8 cellular contexts compared by ENCODE assay signal in the genomic region with DNA sequence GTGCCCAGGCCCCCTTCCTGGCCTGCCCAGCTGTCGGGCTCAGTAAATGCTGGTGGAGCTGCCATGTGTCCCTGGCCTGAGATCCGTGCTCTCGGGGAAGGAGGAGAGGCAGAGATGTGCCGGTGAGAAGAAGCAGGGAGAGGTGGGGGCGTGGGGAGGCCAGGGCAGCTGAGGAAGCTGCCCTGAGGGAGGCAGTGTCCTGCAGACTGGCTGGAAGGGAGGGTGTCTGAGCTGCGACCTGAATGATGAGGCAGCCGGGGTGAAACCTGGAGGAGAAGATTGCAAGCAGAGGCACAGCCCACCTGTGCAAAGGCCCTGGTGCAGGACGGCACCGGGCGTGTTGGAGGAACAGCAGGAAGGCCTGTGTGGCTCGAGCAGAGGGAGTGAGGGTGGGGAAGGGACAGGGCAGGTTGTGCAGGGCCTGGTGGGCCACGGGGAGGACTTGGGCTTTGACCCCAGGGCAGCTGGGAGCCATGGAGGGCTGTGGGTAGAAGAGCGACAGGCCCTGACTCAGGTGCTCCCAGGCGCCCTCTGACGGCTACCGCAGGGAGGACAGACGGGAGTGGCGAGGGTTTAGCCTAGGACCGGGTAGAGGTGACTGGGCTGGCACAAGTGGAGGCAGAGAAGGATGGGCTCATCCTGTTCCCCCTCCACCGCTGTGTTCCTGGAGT. TPM values are rescaled to one million over a fixed set of nuclear protein-coding genes. Genes with fewer than 3 reads are reported as not detected.
A peak's percentile ranks its signal among the peaks of the same experiment; 100 is the strongest.
DNase-seq lines count a peak whose midpoint lies in the region; ATAC-seq, FAIRE-seq and TF ChIP-seq lines count a peak whose summit lies in the region.

No MANE protein-coding gene starts in this region.

- H2BK120ac ChIP-seq in IMR-90 (ENCODE audit: low read depth, low read length) = no peak overlapping the region

- in situ Hi-C loops in IMR-90 (cut with MboI; ENCODE audit: low sequenced_read_pairs) = no loop called here
- in situ Hi-C loops in HepG2 (cut with HindIII; ENCODE audit: extremely low pct_ligation_motif_present, low pct_unique_long_range_greater_than_20kb) = no loop called here

- H3K36me3 ChIP-seq in DOHH2 (ENCODE audit: control insufficient read depth, low read length) (peaks cover 18% of the 10 kb centered on the region), IMR-90 (ENCODE audit: control insufficient read depth, insufficient read depth, low read length) (peaks cover 16% of the 10 kb centered on the region), HepG2 (replicated peaks in 1 of 2; ENCODE audit: control insufficient read depth in 1 of 2, insufficient read depth in 2 of 2, low read length in 2 of 2) (peaks cover 5 to 8% of the 10 kb centered on the region in 2 experiments; a peak in 4 of 5 replicates)

- no peak overlapping the region; the same call in 1 of the 2 replicates for H3K27ac Mint-ChIP-seq in WTC11

- H3K4me3 Mint-ChIP-seq in WTC11 = no peak overlapping the region

- no peak overlapping the region for H2BK20ac ChIP-seq in IMR-90 (ENCODE audit: low read depth, low read length)

- CTCF ChIA-PET in IMR-90 (lab: Yijun Ruan, JAX) = no interaction called here
- CTCF ChIA-PET in WTC11 (lab: Charles Lee) = interaction anchor here (0.6 to 2.7 kb wide), 16 partner anchors 9 to 275 kb away, joined by 3 to 18 read pairs (median 4); a partner anchor contains a TSS
- CTCF ChIA-PET in HepG2 (lab: Yijun Ruan, JAX; ENCODE audit: low intra/inter-chr PET ratio, low total read pairs) = interaction anchor here (1.1 kb wide), 1 partner anchor 249 kb away, joined by 3 read pairs; no protein-coding TSS in a partner anchor

- FAIRE-seq in HepG2 (lab: Jason Lieb, UNC) = no peak

- no peak overlapping the region for H3K4ac ChIP-seq in IMR-90 (ENCODE audit: low read depth, low read length)

- H3K9me1 ChIP-seq in IMR-90 (ENCODE audit: insufficient read depth, low read length) = no peaks in the 10 kb centered on the region

- H4K91ac ChIP-seq in IMR-90 (ENCODE audit: insufficient read depth, low read depth, low read length) = no peak overlapping the region

- no peak overlapping the region for H2AK5ac ChIP-seq in IMR-90 (ENCODE audit: low read depth, low read length)

- no peak overlapping the region for H4K8ac ChIP-seq in IMR-90 (ENCODE audit: low read depth in 2 of 2, low read length in 2 of 2)

- no peaks in the 10 kb centered on the region for H3K9me3 Mint-ChIP-seq in WTC11

- no peaks in the 10 kb centered on the region for H3K9me2 ChIP-seq in DOHH2 (replicated peaks; ENCODE audit: control insufficient read depth, low read length)

- no TSS peak for BruUV-seq in IMR-90 (replicated peaks; lab: Mats Ljungman, UMichigan)
- no TSS peak for BruUV-seq in HepG2 (replicated peaks; lab: Mats Ljungman, UMichigan)

- no peaks in the 10 kb centered on the region for H3K27me3 ChIP-seq in DOHH2 (ENCODE audit: control insufficient read depth, low read length)
- no peaks in the 10 kb centered on the region for H3K27me3 ChIP-seq in IMR-90 (ENCODE audit: control insufficient read depth, insufficient read depth, low read length)
- H3K27me3 ChIP-seq in HepG2 (ENCODE audit: control insufficient read depth in 1 of 2, insufficient read depth in 2 of 2, low read length in 2 of 2) = no peaks in the 10 kb centered on the region

- peaks cover 3% of the 10 kb centered on the region; the same call in 1 of the 2 replicates for H3K4me1 Mint-ChIP-seq in WTC11

- H4K20me1 ChIP-seq in DOHH2 (ENCODE audit: control insufficient read depth, insufficient read depth, low read depth, low read length) (0 out of 2 replicates have a peak, but pooled peaks cover 3% of the 10 kb centered on the region), IMR-90 (ENCODE audit: insufficient read depth, low read length) (peaks cover 13% of the 10 kb centered on the region), HepG2 (ENCODE audit: insufficient read depth, low read length) (no peaks in the 10 kb centered on the region; the same call in 1 of the 2 replicates)

- no peak overlapping the region for H3K18ac ChIP-seq in IMR-90 (ENCODE audit: low read depth, low read length)

- no peak overlapping the region for H3K9ac ChIP-seq in IMR-90 (ENCODE audit: low read depth, low read length)
- no peak overlapping the region for H3K9ac ChIP-seq in HepG2 (ENCODE audit: insufficient read depth, low read depth, low read length)

- H3K79me2 ChIP-seq in DOHH2 (ENCODE audit: control insufficient read depth, low read length) (no peaks in the 10 kb centered on the region), HepG2 (ENCODE audit: insufficient read depth, low read length) (no peaks in the 10 kb centered on the region)

- H3K9me3 ChIP-seq in DOHH2 (ENCODE audit: control insufficient read depth, insufficient read depth, low read length) (no peaks in the 10 kb centered on the region), IMR-90 (ENCODE audit: control insufficient read depth, insufficient read depth, low read length) (no peaks in the 10 kb centered on the region), HepG2 (ENCODE audit: low read length) (no peaks in the 10 kb centered on the region)

- peaks cover 23% of the 10 kb centered on the region for H3K4me1 ChIP-seq in DOHH2 (ENCODE audit: control insufficient read depth, low read length)
- H3K4me1 ChIP-seq in IMR-90 (ENCODE audit: control insufficient read depth, insufficient read depth, low read length) = no peaks in the 10 kb centered on the region
- peaks cover 12% of the 10 kb centered on the region for H3K4me1 ChIP-seq in HepG2 (ENCODE audit: insufficient read depth, low read length)

- H3K79me1 ChIP-seq in IMR-90 (ENCODE audit: low read depth in 1 of 2, low read length in 2 of 2) = no peaks in the 10 kb centered on the region

- H3F3A ChIP-seq in DOHH2 (ENCODE audit: control insufficient read depth, insufficient read depth) = peaks cover 6% of the 10 kb centered on the region; the same call in 1 of the 2 replicates

- H2BK5ac ChIP-seq in IMR-90 (ENCODE audit: low read depth, low read length, poor library complexity, severe bottlenecking) = no peak overlapping the region

- TF ChIP-seq POLR2A in IMR-90 (IDR thresholded peaks at IDR 0.05; ENCODE audit: low read depth, low read length) (no peak), HepG2 (IDR thresholded peaks at IDR 0.05; ENCODE audit: insufficient read depth in 1 of 2, low read depth in 2 of 2, low read length in 2 of 2) (no peak; a peak in 1 of 4 replicates)

- no peak overlapping the region for H3K4me2 ChIP-seq in DOHH2 (ENCODE audit: low read length)
- no peak overlapping the region for H3K4me2 ChIP-seq in IMR-90 (ENCODE audit: low read depth, low read length)
- no peak overlapping the region for H3K4me2 ChIP-seq in HepG2 (ENCODE audit: low read depth, low read length)

- dilution Hi-C loops in IMR-90 (cut with HindIII; ENCODE audit: low sequenced_read_pairs, unreplicated experiment) = no loop called here

- POLR2A ChIA-PET in IMR-90 (lab: Charles Lee; ENCODE audit: unreplicated experiment) (no interaction called here), WTC11 (lab: Charles Lee) (no interaction called here), HepG2 (lab: Yijun Ruan, JAX) (no interaction called here)

- H2BK15ac ChIP-seq in IMR-90 (ENCODE audit: low read depth, low read length) = no peak overlapping the region

- DNase-seq in IMR-90 (no peak), WTC11 (ENCODE audit: low spot score) (peak; percentile 81), cardiac fibroblast (ENCODE audit: low read depth in 2 of 2) (peak; percentile 39 to 47), HepG2 (ENCODE audit: low spot score) (peak; percentile 29), middle frontal gyrus (ENCODE audit: extremely low spot score, low spot score) (no peak)
- peak; percentile 51 to 68 for DNase-seq in stimulated activated CD8-positive, alpha-beta memory T cell treated with anti-CD3 and anti-CD28 coated beads, Interleukin-2, amount 100 ng/mL, for 48 hours (ENCODE audit: low read depth in 2 of 2)

- TF ChIP-seq RAD21 in IMR-90 (IDR thresholded peaks at IDR 0.05; ENCODE audit: low read length) (peak; percentile 42), HepG2 (CRISPR knock-in tag; IDR thresholded peaks at IDR 0.05) (peak; percentile 46)

- 70% methylated on average over 5 of the region's 20 CpGs; no CpG with 5 or more reads in 1 of the 2 experiments for WGBS in IMR-90 (ENCODE audit: extremely low coverage in 2 of 2, insufficient read length in 1 of 2), 2 experiments
- WGBS in HepG2 (ENCODE audit: low lambda C conversion rate) = 64% methylated on average over 12 of the region's 20 CpGs

- H3K4me3 ChIP-seq in DOHH2 (ENCODE audit: low read length) (no peak overlapping the region), IMR-90 (ENCODE audit: insufficient read depth, low read depth, low read length) (no peak overlapping the region), cardiac fibroblast (replicated peaks in 1 of 2; ENCODE audit: low read depth in 2 of 2, low read length in 2 of 2) (no peak overlapping the region), HepG2 (replicated peaks in 1 of 3; ENCODE audit: insufficient read depth in 1 of 3, low read depth in 2 of 3, low read length in 3 of 3) (no peak overlapping the region)

- H2AK9ac ChIP-seq in IMR-90 (replicated peaks; ENCODE audit: low read depth, low read length, poor library complexity) = peak overlapping the region; percentile 82

- H2AFZ ChIP-seq in IMR-90 (replicated peaks; ENCODE audit: low read length, poor library complexity) (peak overlapping the region; percentile 14), HepG2 (ENCODE audit: low read length) (no peak overlapping the region)

- intact Hi-C loops in IMR-90 (cut with micrococcal nuclease) = no loop called here
- intact Hi-C loops in HepG2 (cut with micrococcal nuclease; ENCODE audit: unreplicated experiment) = no loop called here

- H3K36me3 Mint-ChIP-seq in WTC11 = peaks cover 3% of the 10 kb centered on the region

- H3K27ac ChIP-seq in DOHH2 (ENCODE audit: low read depth, low read length) (no peak overlapping the region), IMR-90 (ENCODE audit: insufficient read depth, low read length) (no peak overlapping the region), HepG2 (ENCODE audit: extremely low read length, insufficient read depth, low read length) (no peak overlapping the region)

- TF ChIP-seq EP300 in HepG2 (IDR thresholded peaks at IDR 0.05; ENCODE audit: low read depth in 2 of 2, low read length in 2 of 2) = no peak
- no peak for TF ChIP-seq EP300 in HepG2 (CRISPR knock-in tag; IDR thresholded peaks at IDR 0.05; ENCODE audit: borderline replicate concordance)

- no peak overlapping the region for H3K56ac ChIP-seq in IMR-90 (ENCODE audit: extremely low read depth, insufficient read depth, low read length)

- no peak overlapping the region for H3K14ac ChIP-seq in IMR-90 (replicated peaks; ENCODE audit: low read depth, low read length)

- peak; percentile 82 for TF ChIP-seq CTCF in DOHH2 (IDR thresholded peaks at IDR 0.05; ENCODE audit: low read depth, low read length, poor library complexity, severe bottlenecking)
- TF ChIP-seq CTCF in IMR-90 (conservative IDR thresholded peaks at IDR 0.05; ENCODE audit: low read depth, low read length) = peak; percentile 56
- TF ChIP-seq CTCF in WTC11 (IDR thresholded peaks at IDR 0.05) = peak; percentile 25; the same call in 1 of the 2 replicates
- peak; percentile 82 for TF ChIP-seq CTCF in cardiac fibroblast (IDR thresholded peaks at IDR 0.05; ENCODE audit: low read depth, low read length)
- peak; percentile 74 for TF ChIP-seq CTCF in HepG2 (CRISPR knock-in tag; IDR thresholded peaks at IDR 0.05)

- H3K23ac ChIP-seq in IMR-90 (ENCODE audit: low read depth, low read length) = no peak overlapping the region

- no peak overlapping the region for H4K5ac ChIP-seq in IMR-90 (ENCODE audit: low read depth, low read length)

- no peaks in the 10 kb centered on the region for H3K27me3 Mint-ChIP-seq in WTC11 (ENCODE audit: low read depth)

- ATAC-seq in IMR-90 (ENCODE audit: low read depth) (peak; percentile 92), WTC11 (peak; percentile 91), HepG2 (peak; percentile 83), GM18858 (IDR thresholded peaks at IDR 0.05; ENCODE audit: unreplicated experiment) (no peak)

RNA-seq across cellular contexts. Expression of a gene that starts 14.0 kb away (rescaled TPM):
- total RNA-seq in IMR-90 (2012; rRNA removed) = not detected in 2 replicates
- polyA plus RNA-seq in IMR-90 (2012; rRNA removed) = 0.02 TPM in 1 of 2 replicates, not detected in the other
- 0.05 TPM in 1 of 2 replicates, not detected in the other for polyA plus RNA-seq in IMR-90 (2012; cell fraction: cytosol; rRNA removed)
- 0.24 and 0.29 TPM in 2 replicates for polyA plus RNA-seq in IMR-90 (2012; cell fraction: nucleus; rRNA removed; ENCODE audit: low replicate concordance)
- total RNA-seq in WTC11 (2021) = 7.7 to 10.6 TPM (median 9.0 TPM) in 3 replicates
- 0.14 and 0.31 TPM in 2 replicates for total RNA-seq in HepG2 (2016; rRNA removed; fragmentation: Illumina TruSeq; extraction: Trizol)
- 0.35 TPM in 1 of 2 replicates, not detected in the other for total RNA-seq in HepG2 (2016; cell fraction: cytosol; rRNA removed; fragmentation: Illumina TruSeq; extraction: Trizol; ENCODE audit: low read depth)
- total RNA-seq in HepG2 (2016; cell fraction: insoluble cytoplasmic fraction; rRNA removed; fragmentation: Illumina TruSeq; extraction: Trizol) = 0.16 and 0.30 TPM in 2 replicates
- 0.12 and 0.28 TPM in 2 replicates for total RNA-seq in HepG2 (2016; cell fraction: membrane; rRNA removed; fragmentation: Illumina TruSeq; extraction: Trizol)
- total RNA-seq in HepG2 (2016; cell fraction: nucleus; rRNA removed; fragmentation: Illumina TruSeq; extraction: Trizol) = 0.66 and 0.68 TPM in 2 replicates
- 0.84 and 0.91 TPM in 2 replicates for polyA plus RNA-seq in HepG2 (2011; rRNA removed)
- polyA plus RNA-seq in HepG2 (2011; cell fraction: cytosol; rRNA removed) = 0.23 and 0.43 TPM in 2 replicates
- polyA plus RNA-seq in HepG2 (2011; cell fraction: nucleus; rRNA removed) = 3.4 and 3.5 TPM in 2 replicates
- 2.1 and 2.4 TPM in 2 replicates for polyA plus RNA-seq in HepG2 (2012)
- 0.07 and 0.20 TPM in 2 replicates for polyA plus RNA-seq in HepG2 (2016; cell fraction: cytosol; fragmentation: Illumina TruSeq; extraction: Trizol; ENCODE audit: low read depth)
- 0.19 and 0.47 TPM in 2 replicates for polyA plus RNA-seq in HepG2 (2016; cell fraction: insoluble cytoplasmic fraction; fragmentation: Illumina TruSeq; extraction: Trizol; ENCODE audit: low read depth)
- 0.15 and 0.30 TPM in 2 replicates for polyA plus RNA-seq in HepG2 (2016; cell fraction: membrane; fragmentation: Illumina TruSeq; extraction: Trizol; ENCODE audit: low read depth)
- 1.6 and 1.9 TPM in 2 replicates for polyA plus RNA-seq in HepG2 (2016; cell fraction: nucleus; fragmentation: Illumina TruSeq; extraction: Trizol; ENCODE audit: insufficient read depth, low read depth)
- 0.44 and 0.56 TPM in 2 replicates for polyA minus RNA-seq in HepG2 (2011; rRNA and poly(A)+ RNA removed; ENCODE audit: low replicate concordance)
- polyA minus RNA-seq in HepG2 (2011; cell fraction: cytosol; rRNA and poly(A)+ RNA removed) = 0.40 TPM in 1 of 2 replicates, not detected in the other
- 0.75 and 0.77 TPM in 2 replicates for polyA minus RNA-seq in HepG2 (2011; cell fraction: nucleus; rRNA and poly(A)+ RNA removed)

RNA-seq across cellular contexts. Expression of a gene that starts 24.8 kb away (rescaled TPM):
- total RNA-seq in IMR-90 (2012; rRNA removed) = 32.8 and 35.6 TPM in 2 replicates
- 90.8 and 95.4 TPM in 2 replicates for polyA plus RNA-seq in IMR-90 (2012; rRNA removed)
- 81.8 and 106 TPM in 2 replicates for polyA plus RNA-seq in IMR-90 (2012; cell fraction: cytosol; rRNA removed)
- polyA plus RNA-seq in IMR-90 (2012; cell fraction: nucleus; rRNA removed; ENCODE audit: low replicate concordance) = 68.5 and 190 TPM in 2 replicates
- 99.9 to 113 TPM (median 105 TPM) in 3 replicates for total RNA-seq in WTC11 (2021)
- 20.0 and 56.0 TPM in 2 replicates for total RNA-seq in HepG2 (2016; rRNA removed; fragmentation: Illumina TruSeq; extraction: Trizol)
- 14.5 and 16.6 TPM in 2 replicates for total RNA-seq in HepG2 (2016; cell fraction: cytosol; rRNA removed; fragmentation: Illumina TruSeq; extraction: Trizol; ENCODE audit: low read depth)
- 22.2 and 58.2 TPM in 2 replicates for total RNA-seq in HepG2 (2016; cell fraction: insoluble cytoplasmic fraction; rRNA removed; fragmentation: Illumina TruSeq; extraction: Trizol)
- 36.2 and 36.4 TPM in 2 replicates for total RNA-seq in HepG2 (2016; cell fraction: membrane; rRNA removed; fragmentation: Illumina TruSeq; extraction: Trizol)
- total RNA-seq in HepG2 (2016; cell fraction: nucleus; rRNA removed; fragmentation: Illumina TruSeq; extraction: Trizol) = 45.5 and 60.9 TPM in 2 replicates
- polyA plus RNA-seq in HepG2 (2011; rRNA removed) = 42.6 and 55.5 TPM in 2 replicates
- polyA plus RNA-seq in HepG2 (2011; cell fraction: cytosol; rRNA removed) = 34.0 and 56.6 TPM in 2 replicates
- 87.2 and 112 TPM in 2 replicates for polyA plus RNA-seq in HepG2 (2011; cell fraction: nucleus; rRNA removed)
- polyA plus RNA-seq in HepG2 (2012) = 29.1 and 45.2 TPM in 2 replicates
- 21.6 and 23.7 TPM in 2 replicates for polyA plus RNA-seq in HepG2 (2016; cell fraction: cytosol; fragmentation: Illumina TruSeq; extraction: Trizol; ENCODE audit: low read depth)
- polyA plus RNA-seq in HepG2 (2016; cell fraction: insoluble cytoplasmic fraction; fragmentation: Illumina TruSeq; extraction: Trizol; ENCODE audit: low read depth) = 19.8 and 29.4 TPM in 2 replicates
- polyA plus RNA-seq in HepG2 (2016; cell fraction: membrane; fragmentation: Illumina TruSeq; extraction: Trizol; ENCODE audit: low read depth) = 31.3 and 31.9 TPM in 2 replicates
- polyA plus RNA-seq in HepG2 (2016; cell fraction: nucleus; fragmentation: Illumina TruSeq; extraction: Trizol; ENCODE audit: insufficient read depth, low read depth) = 109 and 110 TPM in 2 replicates
- polyA minus RNA-seq in HepG2 (2011; rRNA and poly(A)+ RNA removed; ENCODE audit: low replicate concordance) = 99.1 and 126 TPM in 2 replicates
- 41.8 and 46.2 TPM in 2 replicates for polyA minus RNA-seq in HepG2 (2011; cell fraction: cytosol; rRNA and poly(A)+ RNA removed)
- polyA minus RNA-seq in HepG2 (2011; cell fraction: nucleus; rRNA and poly(A)+ RNA removed) = 16.4 and 18.6 TPM in 2 replicates

RNA-seq across cellular contexts. Expression of a gene that starts 31.9 kb away (rescaled TPM):
- total RNA-seq in IMR-90 (2012; rRNA removed) (not detected in 2 replicates), WTC11 (2021) (0.27 to 0.37 TPM (median 0.28 TPM) in 3 replicates), HepG2 (2016; rRNA removed; fragmentation: Illumina TruSeq; extraction: Trizol) (0.07 TPM in 1 of 2 replicates, not detected in the other)
- polyA plus RNA-seq in IMR-90 (2012; rRNA removed) (not detected in 2 replicates), HepG2 (2011; rRNA removed) (0.09 and 0.33 TPM in 2 replicates)
- polyA plus RNA-seq in IMR-90 (2012; cell fraction: cytosol; rRNA removed) = not detected in 2 replicates
- polyA plus RNA-seq in IMR-90 (2012; cell fraction: nucleus; rRNA removed; ENCODE audit: low replicate concordance) = 0.05 TPM in 1 of 2 replicates, not detected in the other
- not detected in 2 replicates for total RNA-seq in HepG2 (2016; cell fraction: cytosol; rRNA removed; fragmentation: Illumina TruSeq; extraction: Trizol; ENCODE audit: low read depth)
- total RNA-seq in HepG2 (2016; cell fraction: insoluble cytoplasmic fraction; rRNA removed; fragmentation: Illumina TruSeq; extraction: Trizol) = 0.09 TPM in 1 of 2 replicates, not detected in the other
- not detected in 2 replicates for total RNA-seq in HepG2 (2016; cell fraction: membrane; rRNA removed; fragmentation: Illumina TruSeq; extraction: Trizol)
- not detected in 2 replicates for total RNA-seq in HepG2 (2016; cell fraction: nucleus; rRNA removed; fragmentation: Illumina TruSeq; extraction: Trizol)
- polyA plus RNA-seq in HepG2 (2011; cell fraction: cytosol; rRNA removed) = not detected in 2 replicates
- polyA plus RNA-seq in HepG2 (2011; cell fraction: nucleus; rRNA removed) = 1.2 and 1.8 TPM in 2 replicates
- polyA plus RNA-seq in HepG2 (2012) = not detected in 2 replicates
- not detected in 2 replicates for polyA plus RNA-seq in HepG2 (2016; cell fraction: cytosol; fragmentation: Illumina TruSeq; extraction: Trizol; ENCODE audit: low read depth)
- polyA plus RNA-seq in HepG2 (2016; cell fraction: insoluble cytoplasmic fraction; fragmentation: Illumina TruSeq; extraction: Trizol; ENCODE audit: low read depth) = not detected in 2 replicates
- not detected in 2 replicates for polyA plus RNA-seq in HepG2 (2016; cell fraction: membrane; fragmentation: Illumina TruSeq; extraction: Trizol; ENCODE audit: low read depth)
- 0.29 TPM in 1 of 2 replicates, not detected in the other for polyA plus RNA-seq in HepG2 (2016; cell fraction: nucleus; fragmentation: Illumina TruSeq; extraction: Trizol; ENCODE audit: insufficient read depth, low read depth)
- polyA minus RNA-seq in HepG2 (2011; rRNA and poly(A)+ RNA removed; ENCODE audit: low replicate concordance) = 0.19 TPM in 1 of 2 replicates, not detected in the other
- polyA minus RNA-seq in HepG2 (2011; cell fraction: cytosol; rRNA and poly(A)+ RNA removed) = not detected in 2 replicates
- polyA minus RNA-seq in HepG2 (2011; cell fraction: nucleus; rRNA and poly(A)+ RNA removed) = 0.25 TPM in 1 of 2 replicates, not detected in the other

Comparison
In these comparisons a context has a peak if more than half of its experiments do, and no peak if none do; other contexts are left out.
1. CTCF ChIP-seq: peak in every context shown above with its lines; median percentile 82 in DOHH2; 82 in cardiac fibroblast; 74 in HepG2; 56 in IMR-90; 25 in WTC11.
2. DNase-seq: peak in WTC11 (single experiment), cardiac fibroblast (2 of 2), HepG2 (single experiment) and stimulated activated CD8-positive, alpha-beta memory T cell treated with anti-CD3 and anti-CD28 coated beads, Interleukin-2, amount 100 ng/mL, for 48 hours (2 of 2); none in IMR-90 (single experiment) and middle frontal gyrus (single experiment).